In genomic region chr14:77031680-77032482, GRCh38 we compare ENCODE assay signal across 8 cellular contexts. TPM values are rescaled to one million over a fixed set of nuclear protein-coding genes. Genes with fewer than 3 reads are reported as not detected.
DNase-seq lines count a peak whose midpoint lies in the region; ATAC-seq and TF ChIP-seq lines count a peak whose summit lies in the region.

No MANE protein-coding gene starts in this region.

- peak overlapping the region; percentile 99 for H3K27ac Mint-ChIP-seq in osteocyte (ENCODE audit: unreplicated experiment)

- H3K9me3 ChIP-seq in esophagus (ENCODE audit: control insufficient read depth in 2 of 2, insufficient read depth in 1 of 2, low read depth in 1 of 2, low read length in 1 of 2), result no peaks in the 10 kb centered on the region

- H3K4me3 ChIP-seq in esophagus (ENCODE audit: low read depth in 1 of 2, low read length in 2 of 2), result no peak overlapping the region

- H3K4me1 Mint-ChIP-seq in osteocyte (ENCODE audit: unreplicated experiment), result peaks cover 73% of the 10 kb centered on the region

- CTCF ChIA-PET in RWPE1 (lab: Yijun Ruan, JAX), result interaction anchor here (0.7 to 0.9 kb wide), 2 partner anchors 85 to 148 kb away, joined by 5 read pairs; no protein-coding TSS in a partner anchor

- peak overlapping the region; percentile 72 for H3K4me3 Mint-ChIP-seq in osteocyte (ENCODE audit: unreplicated experiment)

- peak overlapping the region; percentile 100 for H3K27ac ChIP-seq in RWPE1
- H3K27ac ChIP-seq in esophagus (ENCODE audit: low read depth in 2 of 2, low read length in 1 of 2), result peak overlapping the region; percentile 96 to 99

- POLR2A ChIA-PET in RWPE1 (lab: Yijun Ruan, JAX; ENCODE audit: low non-redundant PET), result no interaction called here

- peak; percentile 70 for DNase-seq in EL
- no peak for DNase-seq in RWPE1 (ENCODE audit: low spot score)
- no peak for DNase-seq in osteocyte (ENCODE audit: extremely low spot score, unreplicated experiment)
- no peak for DNase-seq in AML-193 (lab: John Stamatoyannopoulos, UW)
- no peak for DNase-seq in LoVo (ENCODE audit: low spot score)

- no peaks in the 10 kb centered on the region for H3K36me3 Mint-ChIP-seq in osteocyte (ENCODE audit: unreplicated experiment)

- no peaks in the 10 kb centered on the region for H3K9me3 Mint-ChIP-seq in osteocyte (ENCODE audit: unreplicated experiment)

- 21 to 28% methylated on average over 9 of the region's 9 CpGs for WGBS in esophagus, 2 donors

- no peaks in the 10 kb centered on the region for H3K27me3 Mint-ChIP-seq in osteocyte (ENCODE audit: unreplicated experiment)

- H3K27me3 ChIP-seq in esophagus (ENCODE audit: control insufficient read depth in 1 of 2, insufficient read depth in 2 of 2, low read length in 2 of 2), result no peaks in the 10 kb centered on the region

- no peaks in the 10 kb centered on the region for H3K36me3 ChIP-seq in esophagus (ENCODE audit: control insufficient read depth in 2 of 2, insufficient read depth in 2 of 2, low read length in 1 of 2)

- peaks cover 0 to 9% of the 10 kb centered on the region in 2 donors for H3K4me1 ChIP-seq in esophagus (ENCODE audit: control insufficient read depth in 2 of 2, insufficient read depth in 2 of 2, low read length in 1 of 2)

- ATAC-seq in GM19397 (IDR thresholded peaks at IDR 0.05; ENCODE audit: unreplicated experiment) (no peak), HG02588 (IDR thresholded peaks at IDR 0.05; ENCODE audit: unreplicated experiment) (no peak)

- TF ChIP-seq CTCF in RWPE1 (conservative IDR thresholded peaks at IDR 0.05; ENCODE audit: low read depth), result no peak
- no peak for TF ChIP-seq CTCF in osteocyte (IDR thresholded peaks at IDR 0.05)

RNA-seq across cellular contexts. Expression of gene IRF2BPL, which starts 3.4 kb away (rescaled TPM):
- 1 to 10 TPM; 3.5 to 9.5 TPM for polyA plus RNA-seq in esophagus
- 107 and 120 TPM in 2 replicates for total RNA-seq in osteocyte
